ENCODE assay signal across 13 cellular contexts in genomic region chrY:23209802-23210495, GRCh38. TPM values are rescaled to one million over a fixed set of nuclear protein-coding genes. Genes with fewer than 3 reads are reported as not detected.
"Had no signal": no experiment of that assay in that cellular context is flagged by ENCODE, and none has a peak within 500 bp of the region (broad histone marks: within the 10 kb centered on the region; RNA-seq: fewer than 3 reads in every experiment).

No MANE protein-coding gene starts in this region.

RNA-seq across cellular contexts. Expression of gene DAZ2, which starts 9.4 kb away (rescaled TPM):
- total RNA-seq: subcutaneous adipose tissue, suprapubic skin, temporal lobe, thoracic aorta, thyroid gland, tibial nerve, transverse colon, upper lobe of left lung, upper lobe of right lung, ureter, urinary bladder, uterus, vagina had no signal

RNA-seq across cellular contexts. Expression of gene DAZ1, which starts 11.1 kb away (rescaled TPM):
- total RNA-seq: subcutaneous adipose tissue, temporal lobe, tibial nerve, transverse colon, upper lobe of left lung, upper lobe of right lung, ureter, urinary bladder, uterus, vagina had no signal
